ENCODE assay signal across 8 cellular contexts in genomic region chr1:149607070-149607802, GRCh38. TPM values are rescaled to one million over a fixed set of nuclear protein-coding genes. Genes with fewer than 3 reads are reported as not detected.
DNase-seq lines count a peak whose midpoint lies in the region; ATAC-seq and TF ChIP-seq lines count a peak whose summit lies in the region.
"Not testable (repeated sequence)": the region's sequence is repeated elsewhere in the genome, so short reads cannot be mapped to it uniquely, and the experiment has no call there.

No MANE protein-coding gene starts in this region.

- not testable (repeated sequence) for H3K27me3 ChIP-seq in HUES48 (ENCODE audit: control insufficient read depth, insufficient read depth, low read length); neuron (ENCODE audit: insufficient read depth, low read length)

- H3K9me3 ChIP-seq in HUES48 (ENCODE audit: control insufficient read depth, insufficient read depth, low read length); iPS-18c (ENCODE audit: control insufficient read depth, insufficient read depth, low read length); neuron (ENCODE audit: low read length): not testable (repeated sequence)

- CTCF ChIA-PET in T-cell (lab: Charles Lee), result not testable (repeated sequence)

- H3K4me1 Mint-ChIP-seq in T-cell; effector memory CD8-positive, alpha-beta T cell (ENCODE audit: low read depth in 2 of 2): not testable (repeated sequence)

- POLR2A ChIA-PET in T-cell (lab: Charles Lee), result not testable (repeated sequence)

- not testable (repeated sequence) for H3K27ac ChIP-seq in HUES48 (ENCODE audit: low read depth, low read length)

- not testable (repeated sequence) for H3K36me3 ChIP-seq in HUES48 (ENCODE audit: control insufficient read depth, insufficient read depth, low read length); neuron (ENCODE audit: insufficient read depth, low read length)

- H3K4me3 ChIP-seq in AG10803 (ENCODE audit: low read length), result peak overlapping the region; percentile 44
- H3K4me3 ChIP-seq in HUES48 (ENCODE audit: low read depth, low read length), result peak overlapping the region; percentile 54; the same call in 1 of the 2 replicates
- H3K4me3 ChIP-seq in iPS-18c (ENCODE audit: insufficient read depth, low read depth, low read length), result peak overlapping the region; percentile 46; the same call in 1 of the 2 replicates
- H3K4me3 ChIP-seq in neuron (ENCODE audit: low read length), result peak overlapping the region; percentile 45

- DNase-seq in AG10803 (ENCODE audit: low read depth), result not testable (repeated sequence)
- DNase-seq in T-cell, result peak in 21 of 34 experiments; percentile 2 to 55 (median 19)
- DNase-seq in activated effector memory CD4-positive, alpha-beta T cell treated with Interleukin-2 at 50 U/mL for 16 hours, result peak; percentile 31
- peak in 1 of 3 experiments; percentile 15 for DNase-seq in effector memory CD8-positive, alpha-beta T cell
- DNase-seq in stimulated activated CD8-positive, alpha-beta memory T cell treated with anti-CD3 and anti-CD28 coated beads, Interleukin-7, amount 100 ng/mL, for 24 hours (ENCODE audit: low read depth), result peak; percentile 12

- peak overlapping the region in 1 of 2 donors; percentile 71 for H3K27ac Mint-ChIP-seq in T-cell
- peak overlapping the region; percentile 46 to 67 for H3K27ac Mint-ChIP-seq in effector memory CD8-positive, alpha-beta T cell

- H3K9me3 Mint-ChIP-seq in T-cell; effector memory CD8-positive, alpha-beta T cell: not testable (repeated sequence)

- H3K27me3 Mint-ChIP-seq in T-cell; effector memory CD8-positive, alpha-beta T cell: not testable (repeated sequence)

- not testable (repeated sequence) for H3K9ac ChIP-seq in HUES48 (ENCODE audit: low read depth, low read length)

- not testable (repeated sequence) for H2AFZ ChIP-seq in neuron (ENCODE audit: low read depth, low read length)

- H3K4me1 ChIP-seq in HUES48 (ENCODE audit: control insufficient read depth, insufficient read depth, low read length); neuron (ENCODE audit: insufficient read depth, low read length): not testable (repeated sequence)

- ATAC-seq in T-cell (replicated peaks in 1 of 4); effector memory CD8-positive, alpha-beta T cell (replicated peaks): not testable (repeated sequence)

- TF ChIP-seq CTCF in AG10803 (conservative IDR thresholded peaks at IDR 0.05; ENCODE audit: low read length), result not testable (repeated sequence)

- H3K4me3 Mint-ChIP-seq in T-cell, result peak overlapping the region; percentile 45 to 74 (median 71)
- H3K4me3 Mint-ChIP-seq in effector memory CD8-positive, alpha-beta T cell, result peak overlapping the region; percentile 51 to 68

- not testable (repeated sequence) for H3K36me3 Mint-ChIP-seq in T-cell; effector memory CD8-positive, alpha-beta T cell (ENCODE audit: insufficient read depth)

RNA-seq across cellular contexts. Expression of gene PPIAL4C, which starts 23.6 kb away (rescaled TPM):
- 1 to 10 TPM in 3 of 5 donors, not detected in 2; 1.0 to 4.0 (median 1.4) TPM for total RNA-seq in T-cell
